Comparison of ENCODE assay signal across 8 cellular contexts in the genomic region with DNA sequence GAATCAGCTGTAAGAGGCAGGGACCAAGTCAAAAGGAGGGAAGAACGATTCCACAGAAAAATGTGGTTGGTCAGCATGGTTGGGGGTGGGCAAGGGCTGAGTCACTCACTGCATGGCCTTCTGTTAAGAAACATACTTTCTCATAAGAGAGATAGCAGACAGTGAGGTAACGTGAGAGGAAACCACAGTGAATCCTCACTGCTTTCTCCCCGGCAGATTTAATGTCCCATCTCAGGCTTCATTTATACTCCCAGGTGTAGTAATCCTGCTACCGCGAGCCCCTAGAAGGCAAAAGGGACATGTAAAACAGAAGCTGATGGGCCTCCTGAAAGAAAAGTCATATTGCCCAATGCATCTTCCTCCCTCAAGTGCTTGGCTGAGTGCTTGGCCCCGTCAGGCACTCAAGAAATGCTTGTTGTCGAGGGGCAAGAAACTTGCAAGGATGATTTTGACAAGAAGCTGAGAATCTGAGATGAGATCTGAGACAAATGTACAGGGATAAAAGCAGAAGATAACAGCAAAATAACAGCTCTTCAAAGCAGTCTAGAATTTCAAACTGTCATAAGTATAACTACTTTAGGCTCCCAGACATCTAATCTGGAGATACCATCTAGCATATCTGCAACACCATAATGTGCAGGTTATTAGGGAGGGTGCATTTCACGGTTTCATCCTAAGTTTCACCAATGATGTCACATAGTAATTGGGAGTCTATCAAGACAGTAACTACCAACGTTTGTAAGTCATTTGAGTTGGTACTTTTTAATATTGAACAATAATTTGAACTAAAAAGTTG. TPM values are rescaled to one million over a fixed set of nuclear protein-coding genes. Genes with fewer than 3 reads are reported as not detected.
A peak's percentile ranks its signal among the peaks of the same experiment; 100 is the strongest.
DNase-seq lines count a peak whose midpoint lies in the region; ATAC-seq and TF ChIP-seq lines count a peak whose summit lies in the region.

No MANE protein-coding gene starts in this region.

- H3K4me1 Mint-ChIP-seq in effector memory CD8-positive, alpha-beta T cell (ENCODE audit: low read depth in 2 of 2): peaks cover 10 to 12% of the 10 kb centered on the region in 2 donors
- H3K4me1 Mint-ChIP-seq in osteocyte (ENCODE audit: unreplicated experiment): peaks cover 11% of the 10 kb centered on the region

- H3K4me3 Mint-ChIP-seq in effector memory CD8-positive, alpha-beta T cell: peak overlapping the region; percentile 55 to 69
- H3K4me3 Mint-ChIP-seq in osteocyte (ENCODE audit: unreplicated experiment): no peak overlapping the region

- no peak for TF ChIP-seq CTCF in osteocyte (IDR thresholded peaks at IDR 0.05)

- H3K27me3 Mint-ChIP-seq in effector memory CD8-positive, alpha-beta T cell: no peaks in the 10 kb centered on the region
- H3K27me3 Mint-ChIP-seq in osteocyte (ENCODE audit: unreplicated experiment): no peaks in the 10 kb centered on the region

- peaks cover 7% of the 10 kb centered on the region for H3K36me3 Mint-ChIP-seq in effector memory CD8-positive, alpha-beta T cell (ENCODE audit: insufficient read depth)
- peaks cover under 1% of the 10 kb centered on the region for H3K36me3 Mint-ChIP-seq in osteocyte (ENCODE audit: unreplicated experiment)

- DNase-seq in A172 (ENCODE audit: low spot score): peak; percentile 88
- DNase-seq in RKO (ENCODE audit: low spot score): peak; percentile 11
- DNase-seq in effector memory CD8-positive, alpha-beta T cell: no peak
- no peak for DNase-seq in osteocyte (ENCODE audit: extremely low spot score, unreplicated experiment)
- no peak for DNase-seq in putamen (ENCODE audit: low spot score)

- H3K27ac Mint-ChIP-seq in effector memory CD8-positive, alpha-beta T cell: peak overlapping the region; percentile 74 to 86
- peak overlapping the region; percentile 46 for H3K27ac Mint-ChIP-seq in osteocyte (ENCODE audit: unreplicated experiment)

- ATAC-seq in GM21367 (IDR thresholded peaks at IDR 0.05; ENCODE audit: unreplicated experiment): peak; percentile 38
- peak; percentile 68 for ATAC-seq in effector memory CD8-positive, alpha-beta T cell (replicated peaks)
- no peak for ATAC-seq in HG02973 (IDR thresholded peaks at IDR 0.05; ENCODE audit: unreplicated experiment)
- ATAC-seq in GM19452 (IDR thresholded peaks at IDR 0.05; ENCODE audit: unreplicated experiment): no peak

- no peaks in the 10 kb centered on the region for H3K9me3 Mint-ChIP-seq in effector memory CD8-positive, alpha-beta T cell
- peaks cover 1% of the 10 kb centered on the region for H3K9me3 Mint-ChIP-seq in osteocyte (ENCODE audit: unreplicated experiment)

RNA-seq across cellular contexts. Expression of gene SH3KBP1, which starts 40.2 kb away (rescaled TPM):
- total RNA-seq in A172 (2014; rRNA removed; shearing (Covaris generic)): 48.2 and 60.9 TPM in 2 replicates
- total RNA-seq in osteocyte: 48.1 and 52.7 TPM in 2 replicates

Comparison
In these comparisons a context has a peak if more than half of its experiments do, and no peak if none do; other contexts are left out.
1. DNase-seq: peak in A172 (single experiment) and RKO (single experiment); none in effector memory CD8-positive, alpha-beta T cell (0 of 3), osteocyte (single experiment) and putamen (single experiment).
2. ATAC-seq: peak in GM21367 (single experiment) and effector memory CD8-positive, alpha-beta T cell (single experiment); none in HG02973 (single experiment) and GM19452 (single experiment).